ENCODE assay signal across 17 cellular contexts in genomic region chr19:10535613-10536012, GRCh38. TPM values are rescaled to one million over a fixed set of nuclear protein-coding genes. Genes with fewer than 3 reads are reported as not detected.
A peak's percentile ranks its signal among the peaks of the same experiment; 100 is the strongest.
DNase-seq lines count a peak whose midpoint lies in the region; ATAC-seq, FAIRE-seq and TF ChIP-seq lines count a peak whose summit lies in the region.
"Had no signal": no experiment of that assay in that cellular context is flagged by ENCODE, and none has a peak within 500 bp of the region (broad histone marks: within the 10 kb centered on the region; RNA-seq: fewer than 3 reads in every experiment).

No MANE protein-coding gene starts in this region.

- H3K4me3 ChIP-seq in Karpas-422 (ENCODE audit: low read length) (no peak overlapping the region), H1 (ENCODE audit: extremely low read depth in 1 of 4, insufficient read depth in 2 of 4, low read depth in 3 of 4, low read length in 4 of 4) (no peak overlapping the region), mesenchymal stem cell (ENCODE audit: insufficient read depth in 1 of 2, low read depth in 1 of 2, low read length in 2 of 2) (no peak overlapping the region), right cardiac atrium (ENCODE audit: low read length) (no peak overlapping the region)
- H3K4me3 ChIP-seq: Peyer's patch had no signal

- TF ChIP-seq RAD21 in H1 (IDR thresholded peaks at IDR 0.05 in 1 of 2, conservative IDR thresholded peaks at IDR 0.05 in 1 of 2; ENCODE audit: low read depth in 2 of 2, low read length in 2 of 2) = no peak

- H3K9me3 ChIP-seq in Karpas-422 (ENCODE audit: low read length) (no peaks in the 10 kb centered on the region), H1 (ENCODE audit: insufficient read depth in 2 of 2, low read depth in 1 of 2, low read length in 1 of 2) (no peaks in the 10 kb centered on the region), mesenchymal stem cell (ENCODE audit: control insufficient read depth, low read length) (no peaks in the 10 kb centered on the region), right cardiac atrium (ENCODE audit: control insufficient read depth, low read length) (no peaks in the 10 kb centered on the region)
- H3K9me3 ChIP-seq: Peyer's patch had no signal

- H2BK15ac ChIP-seq in H1 (ENCODE audit: low read length) = no peak overlapping the region
- H2BK15ac ChIP-seq in mesenchymal stem cell (ENCODE audit: low read depth, poor library complexity, severe bottlenecking) = no peak overlapping the region

- H3K36me3 ChIP-seq in Karpas-422 (ENCODE audit: insufficient read depth, low read length) (no peaks in the 10 kb centered on the region), H1 (ENCODE audit: control insufficient read depth in 2 of 4, insufficient read depth in 4 of 4, low read length in 3 of 4) (no peaks in the 10 kb centered on the region), mesenchymal stem cell (ENCODE audit: control insufficient read depth in 1 of 2, insufficient read depth in 2 of 2, low read depth in 1 of 2, low read length in 2 of 2) (no peaks in the 10 kb centered on the region)
- H3K36me3 ChIP-seq: Peyer's patch had no signal

- POLR2A ChIA-PET in H1 (lab: Charles Lee; ENCODE audit: partially characterized antibody) = interaction anchor here (1.1 to 1.7 kb wide), 3 partner anchors 12 to 126 kb away, joined by 3 to 4 read pairs (median 3); no protein-coding TSS in a partner anchor

- H3K79me1 ChIP-seq in H1 (ENCODE audit: low read depth, low read length) = no peaks in the 10 kb centered on the region
- no peaks in the 10 kb centered on the region for H3K79me1 ChIP-seq in mesenchymal stem cell (replicated peaks; ENCODE audit: low read length, poor library complexity, severe bottlenecking)

- H2BK12ac ChIP-seq in H1 (ENCODE audit: low read depth, low read length) = no peak overlapping the region
- peak overlapping the region in 1 of 2 experiments; percentile 71 for H2BK12ac ChIP-seq in mesenchymal stem cell (ENCODE audit: low read length in 2 of 2)

- H4K20me1 ChIP-seq in Karpas-422 (ENCODE audit: insufficient read depth, low read depth, low read length) (no peaks in the 10 kb centered on the region), H1 (replicated peaks in 1 of 2; ENCODE audit: control insufficient read depth in 1 of 2, insufficient read depth in 2 of 2, low read length in 2 of 2) (no peaks in the 10 kb centered on the region)

- no peak overlapping the region for H4K5ac ChIP-seq in H1 (ENCODE audit: insufficient read length, low read depth, low read length)

- H2AK5ac ChIP-seq in H1 (ENCODE audit: low read depth, low read length) = no peak overlapping the region
- no peak overlapping the region for H2AK5ac ChIP-seq in mesenchymal stem cell (ENCODE audit: low read length, severe bottlenecking)

- ATAC-seq in right cardiac atrium = no peak

- TF ChIP-seq CTCF in H1 (IDR thresholded peaks at IDR 0.05; ENCODE audit: control extremely low read depth in 1 of 3, insufficient read depth in 1 of 3, low read depth in 1 of 3, low read length in 3 of 3) = no peak

- 82% methylated on average over 6 of the region's 6 CpGs; no CpG with 5 or more reads in 1 of the 2 experiments for WGBS in H1 (ENCODE audit: extremely low coverage in 1 of 2, insufficient coverage in 1 of 2, insufficient read length in 1 of 2, insufficient replicate concordance in 2 of 2, low coverage in 1 of 2, low lambda C conversion rate in 2 of 2, missing lambda C conversion rate in 1 of 2), 2 experiments
- WGBS in mesenchymal stem cell = 76% methylated on average over 6 of the region's 6 CpGs
- WGBS in right cardiac atrium = 70% methylated on average over 6 of the region's 6 CpGs

- no peak overlapping the region for H3K4me2 ChIP-seq in Karpas-422 (ENCODE audit: low read depth, low read length, poor library complexity, severe bottlenecking)
- no peak overlapping the region for H3K4me2 ChIP-seq in H1 (ENCODE audit: insufficient read depth in 1 of 2, low read depth in 2 of 2, low read length in 2 of 2)
- H3K4me2 ChIP-seq in mesenchymal stem cell (ENCODE audit: low read length, poor library complexity, severe bottlenecking) = no peak overlapping the region

- no peak overlapping the region for H3K27ac ChIP-seq in Karpas-422 (ENCODE audit: low read length)
- H3K27ac ChIP-seq in H1 (ENCODE audit: low read depth, low read length) = no peak overlapping the region
- H3K27ac ChIP-seq in mesenchymal stem cell (ENCODE audit: low read length, poor library complexity, severe bottlenecking) = no peak overlapping the region
- H3K27ac ChIP-seq in right cardiac atrium (ENCODE audit: low read length) = no peak overlapping the region
- H3K27ac ChIP-seq: C4-2B, Peyer's patch had no signal

- no peaks in the 10 kb centered on the region for H3K9me2 ChIP-seq in Karpas-422 (replicated peaks; ENCODE audit: insufficient read depth, low read length)

- H4K91ac ChIP-seq in H1 (replicated peaks; ENCODE audit: insufficient read length, low read length) = no peak overlapping the region
- H4K91ac ChIP-seq in mesenchymal stem cell (ENCODE audit: low read length) = no peak overlapping the region

- H3K14ac ChIP-seq in H1 (ENCODE audit: insufficient read length) = no peak overlapping the region
- H3K14ac ChIP-seq in mesenchymal stem cell (ENCODE audit: low read length in 2 of 2) = peak overlapping the region in 1 of 2 experiments; percentile 77

- H3K23ac ChIP-seq in H1 (ENCODE audit: insufficient read length) = no peak overlapping the region
- no peak overlapping the region for H3K23ac ChIP-seq in mesenchymal stem cell (ENCODE audit: low read length in 2 of 2)

- H3K27me3 ChIP-seq in Karpas-422 (ENCODE audit: low read length) = no peaks in the 10 kb centered on the region
- no peaks in the 10 kb centered on the region for H3K27me3 ChIP-seq in H1 (replicated peaks in 1 of 4; ENCODE audit: control insufficient read depth in 3 of 4, extremely low read depth in 1 of 4, insufficient read depth in 3 of 4, low read length in 3 of 4)
- peaks cover 10 to 34% of the 10 kb centered on the region in 2 experiments for H3K27me3 ChIP-seq in mesenchymal stem cell (ENCODE audit: control insufficient read depth in 1 of 2, insufficient read depth in 1 of 2, low read length in 2 of 2)
- no peaks in the 10 kb centered on the region for H3K27me3 ChIP-seq in right cardiac atrium (ENCODE audit: control insufficient read depth, insufficient read depth)
- H3K27me3 ChIP-seq: Peyer's patch had no signal

- H3K23me2 ChIP-seq in H1 (ENCODE audit: low read depth, low read length) = no peaks in the 10 kb centered on the region

- H3K79me2 ChIP-seq in Karpas-422 (ENCODE audit: low read length) (no peaks in the 10 kb centered on the region), H1 (ENCODE audit: control insufficient read depth in 1 of 2, insufficient read depth in 2 of 2, low read length in 2 of 2) (no peaks in the 10 kb centered on the region)

- TF ChIP-seq EP300 in H1 (IDR thresholded peaks at IDR 0.05; ENCODE audit: borderline replicate concordance in 1 of 2, low read depth in 2 of 2, low read length in 2 of 2) = no peak

- DNase-seq in EH (ENCODE audit: low read depth) = peak; percentile 29
- peak; percentile 11 for DNase-seq in Karpas-422
- no peak for DNase-seq in H1 (ENCODE audit: low read depth in 1 of 2, low spot score in 2 of 2)
- peak; percentile 37 for DNase-seq in mesenchymal stem cell
- no peak for DNase-seq in DMS114 treated with DMSO at 0.1 percent for 48 hours (lab: John Stamatoyannopoulos, UW; ENCODE audit: unreplicated experiment)
- no peak for DNase-seq in right cardiac atrium
- no peak for DNase-seq in activated T-cell treated with anti-CD3 and anti-CD28 coated beads for 4 hours
- DNase-seq: DMS 273 treated with DMSO at 0.1 percent for 48 hours, MV-4-11, NCI-H1436, NCI-H2029 treated with DMSO at 0.1 percent for 48 hours, NCI-H2171 treated with DMSO at 0.1 percent for 48 hours, NCI-H748 treated with DMSO at 0.1 percent for 48 hours, Peyer's patch, SHP77 treated with DMSO at 0.1 percent for 48 hours had no signal

- H3K18ac ChIP-seq in H1 (ENCODE audit: extremely low read depth, low read length) (no peak overlapping the region), mesenchymal stem cell (ENCODE audit: low read depth in 1 of 2, low read length in 2 of 2) (peak overlapping the region in 1 of 2 experiments; percentile 43)

- TF ChIP-seq POLR2A in H1 (IDR thresholded peaks at IDR 0.05; ENCODE audit: control extremely low read depth in 1 of 2, low read depth in 2 of 2, low read length in 2 of 2) = no peak

- no peak overlapping the region for H4K8ac ChIP-seq in H1 (ENCODE audit: extremely low read depth, insufficient read depth, low read length)
- H4K8ac ChIP-seq in mesenchymal stem cell (ENCODE audit: low read length) = no peak overlapping the region

- no peak overlapping the region for H3K4ac ChIP-seq in H1 (replicated peaks; ENCODE audit: insufficient read length, low read depth, low read length)
- H3K4ac ChIP-seq in mesenchymal stem cell (ENCODE audit: low read depth in 1 of 2, low read length in 2 of 2) = no peak overlapping the region

- no peak overlapping the region for H2BK20ac ChIP-seq in H1 (ENCODE audit: low read length)

- H2AFZ ChIP-seq in Karpas-422 (ENCODE audit: low read length) = no peak overlapping the region
- peak overlapping the region; percentile 58; the same call in 1 of the 2 replicates for H2AFZ ChIP-seq in H1 (ENCODE audit: low read length)
- H2AFZ ChIP-seq in mesenchymal stem cell (ENCODE audit: low read depth, low read length) = no peak overlapping the region

- no peak overlapping the region for H3K56ac ChIP-seq in H1 (replicated peaks; ENCODE audit: insufficient read length, low read depth, low read length)

- no peaks in the 10 kb centered on the region for H3K4me1 ChIP-seq in Karpas-422 (ENCODE audit: low read length)
- no peaks in the 10 kb centered on the region for H3K4me1 ChIP-seq in H1 (replicated peaks in 1 of 4; ENCODE audit: control insufficient read depth in 3 of 4, insufficient read depth in 4 of 4, low read length in 3 of 4)
- no peaks in the 10 kb centered on the region for H3K4me1 ChIP-seq in mesenchymal stem cell (ENCODE audit: control insufficient read depth, insufficient read depth, low read depth, low read length)
- H3K4me1 ChIP-seq in right cardiac atrium (ENCODE audit: control insufficient read depth, insufficient read depth, low read length) = no peaks in the 10 kb centered on the region
- H3K4me1 ChIP-seq: Peyer's patch had no signal

- no peak overlapping the region for H2BK120ac ChIP-seq in H1 (replicated peaks; ENCODE audit: low read depth, low read length)
- H2BK120ac ChIP-seq in mesenchymal stem cell (ENCODE audit: low read depth, low read length) = no peak overlapping the region

- H3K9ac ChIP-seq in Karpas-422 (ENCODE audit: low read length) (no peak overlapping the region), H1 (replicated peaks in 1 of 4; ENCODE audit: extremely low read depth in 1 of 4, low read depth in 3 of 4, low read length in 3 of 4) (no peak overlapping the region; a peak in 1 of 7 replicates), mesenchymal stem cell (ENCODE audit: low read length) (no peak overlapping the region)

- CTCF ChIA-PET in H1 (lab: Charles Lee; ENCODE audit: partially characterized antibody) = interaction anchor here (1.1 to 8.3 kb wide), 8 partner anchors 10 to 52 kb away, joined by 3 to 55 read pairs (median 6); partner anchors contain the start of gene S1PR5

- intact Hi-C loops in right cardiac atrium (cut with DNase I) = no loop called here

- no peak overlapping the region for H2BK5ac ChIP-seq in H1 (ENCODE audit: low read depth, low read length)
- H2BK5ac ChIP-seq in mesenchymal stem cell (ENCODE audit: low read depth, low read length, poor library complexity, severe bottlenecking) = no peak overlapping the region

- FAIRE-seq in H1 (lab: Jason Lieb, UNC) = no peak

RNA-seq across cellular contexts. Expression of gene ATG4D, which starts 8.1 kb away (rescaled TPM):
- total RNA-seq in Karpas-422 (2014; rRNA removed; shearing (Covaris generic); ENCODE audit: low replicate concordance) = 7.0 and 15.2 TPM in 2 replicates
- 43.7 and 51.4 TPM in 2 replicates for total RNA-seq in H1 (2021; fragmentation: NEBNext Ultra II Directional; extraction: Animal tissue kit (Norgen Biotek cat#: 25700))
- polyA plus RNA-seq in H1 (2011; rRNA removed) (39.6 and 68.7 TPM in 2 replicates), right cardiac atrium (48.0 TPM)
- polyA plus RNA-seq in H1 (2011; cell fraction: cytosol; rRNA removed) = 38.0 TPM
- polyA plus RNA-seq in H1 (2011; cell fraction: nucleus; rRNA removed) = 60.1 TPM
- polyA plus RNA-seq in H1 (2012, experiment 1 of 2) = 43.5 to 57.9 TPM (median 44.9 TPM) in 4 replicates
- 64.1 TPM for polyA plus RNA-seq in H1 (2012, experiment 2 of 2)
- 33.0 TPM for polyA plus RNA-seq in H1 (2013, experiment 1 of 2)
- polyA plus RNA-seq in H1 (2013, experiment 2 of 2) = 29.6 TPM
- polyA minus RNA-seq in H1 (2011; rRNA and poly(A)+ RNA removed) = 19.1 and 31.9 TPM in 2 replicates
- polyA minus RNA-seq in H1 (2011; cell fraction: cytosol; rRNA and poly(A)+ RNA removed) = 38.1 TPM
- polyA minus RNA-seq in H1 (2011; cell fraction: nucleus; rRNA and poly(A)+ RNA removed) = 26.4 TPM
- 15.9 TPM for polyA plus RNA-seq in mesenchymal stem cell (2013, experiment 1 of 2)
- 16.0 TPM for polyA plus RNA-seq in mesenchymal stem cell (2013, experiment 2 of 2)
- 10 to 100 TPM; 45.1 to 54.0 (median 48.9) TPM for total RNA-seq in right cardiac atrium

RNA-seq across cellular contexts. Expression of gene S1PR5, which starts 18.4 kb away (rescaled TPM):
- not detected in 2 replicates for total RNA-seq in Karpas-422 (2014; rRNA removed; shearing (Covaris generic); ENCODE audit: low replicate concordance)
- 8.6 and 8.7 TPM in 2 replicates for total RNA-seq in H1 (2021; fragmentation: NEBNext Ultra II Directional; extraction: Animal tissue kit (Norgen Biotek cat#: 25700))
- polyA plus RNA-seq in H1 (2011; rRNA removed) = 2.4 and 3.6 TPM in 2 replicates
- polyA plus RNA-seq in H1 (2011; cell fraction: cytosol; rRNA removed) = 2.7 TPM
- polyA plus RNA-seq in H1 (2011; cell fraction: nucleus; rRNA removed) = 2.3 TPM
- 2.7 to 3.3 TPM (median 2.9 TPM) in 4 replicates for polyA plus RNA-seq in H1 (2012, experiment 1 of 2)
- polyA plus RNA-seq in H1 (2012, experiment 2 of 2) = 2.2 TPM
- 14.0 TPM for polyA plus RNA-seq in H1 (2013, experiment 1 of 2)
- polyA plus RNA-seq in H1 (2013, experiment 2 of 2) = 16.1 TPM
- polyA minus RNA-seq in H1 (2011; rRNA and poly(A)+ RNA removed) = 0.46 and 0.63 TPM in 2 replicates
- polyA minus RNA-seq in H1 (2011; cell fraction: cytosol; rRNA and poly(A)+ RNA removed) = 1.8 TPM
- 2.0 TPM for polyA minus RNA-seq in H1 (2011; cell fraction: nucleus; rRNA and poly(A)+ RNA removed)
- polyA plus RNA-seq in mesenchymal stem cell (2013, experiment 1 of 2) = 5.2 TPM
- 5.2 TPM for polyA plus RNA-seq in mesenchymal stem cell (2013, experiment 2 of 2)
- under 1 TPM in 3 of 4 donors, not detected in 1; 0.15 to 0.31 (median 0.19) TPM for total RNA-seq in right cardiac atrium
- 0.16 TPM for polyA plus RNA-seq in right cardiac atrium
- total RNA-seq: HT-29, Peyer's patch had no signal

RNA-seq across cellular contexts. Expression of gene KRI1, which starts 30.2 kb away (rescaled TPM):
- 30.0 and 41.7 TPM in 2 replicates for total RNA-seq in Karpas-422 (2014; rRNA removed; shearing (Covaris generic); ENCODE audit: low replicate concordance)
- 45.2 and 50.1 TPM in 2 replicates for total RNA-seq in H1 (2021; fragmentation: NEBNext Ultra II Directional; extraction: Animal tissue kit (Norgen Biotek cat#: 25700))
- polyA plus RNA-seq in H1 (2011; rRNA removed) = 14.2 and 19.4 TPM in 2 replicates
- 33.2 TPM for polyA plus RNA-seq in H1 (2011; cell fraction: cytosol; rRNA removed)
- 150 TPM for polyA plus RNA-seq in H1 (2011; cell fraction: nucleus; rRNA removed)
- polyA plus RNA-seq in H1 (2012, experiment 1 of 2) = 44.9 to 63.2 TPM (median 53.9 TPM) in 4 replicates
- 23.4 TPM for polyA plus RNA-seq in H1 (2012, experiment 2 of 2)
- polyA plus RNA-seq in H1 (2013, experiment 1 of 2) = 28.4 TPM
- polyA plus RNA-seq in H1 (2013, experiment 2 of 2) = 25.8 TPM
- 7.6 and 14.2 TPM in 2 replicates for polyA minus RNA-seq in H1 (2011; rRNA and poly(A)+ RNA removed)
- 31.2 TPM for polyA minus RNA-seq in H1 (2011; cell fraction: cytosol; rRNA and poly(A)+ RNA removed)
- 36.1 TPM for polyA minus RNA-seq in H1 (2011; cell fraction: nucleus; rRNA and poly(A)+ RNA removed)
- polyA plus RNA-seq in mesenchymal stem cell (2013, experiment 1 of 2) = 12.8 TPM
- polyA plus RNA-seq in mesenchymal stem cell (2013, experiment 2 of 2) = 12.4 TPM
- 10 to 100 TPM; 10.5 to 13.0 (median 12.1) TPM for total RNA-seq in right cardiac atrium
- polyA plus RNA-seq in right cardiac atrium = 9.3 TPM

RNA-seq across cellular contexts. Expression of gene KEAP1, which starts 32.5 kb away (rescaled TPM):
- 25.0 and 53.9 TPM in 2 replicates for total RNA-seq in Karpas-422 (2014; rRNA removed; shearing (Covaris generic); ENCODE audit: low replicate concordance)
- 80.6 and 82.0 TPM in 2 replicates for total RNA-seq in H1 (2021; fragmentation: NEBNext Ultra II Directional; extraction: Animal tissue kit (Norgen Biotek cat#: 25700))
- 106 and 117 TPM in 2 replicates for polyA plus RNA-seq in H1 (2011; rRNA removed)
- 81.3 TPM for polyA plus RNA-seq in H1 (2011; cell fraction: cytosol; rRNA removed)
- 97.7 TPM for polyA plus RNA-seq in H1 (2011; cell fraction: nucleus; rRNA removed)
- 81.4 to 108 TPM (median 98.2 TPM) in 4 replicates for polyA plus RNA-seq in H1 (2012, experiment 1 of 2)
- 70.3 TPM for polyA plus RNA-seq in H1 (2012, experiment 2 of 2)
- polyA plus RNA-seq in H1 (2013, experiment 1 of 2) = 39.6 TPM
- polyA plus RNA-seq in H1 (2013, experiment 2 of 2) = 36.8 TPM
- 139 and 176 TPM in 2 replicates for polyA minus RNA-seq in H1 (2011; rRNA and poly(A)+ RNA removed)
- polyA minus RNA-seq in H1 (2011; cell fraction: cytosol; rRNA and poly(A)+ RNA removed) = 86.8 TPM
- polyA minus RNA-seq in H1 (2011; cell fraction: nucleus; rRNA and poly(A)+ RNA removed) = 53.1 TPM
- 40.1 TPM for polyA plus RNA-seq in mesenchymal stem cell (2013, experiment 1 of 2)
- 37.6 TPM for polyA plus RNA-seq in mesenchymal stem cell (2013, experiment 2 of 2)
- 10 to 100 TPM; 48.0 to 74.6 (median 62.8) TPM for total RNA-seq in right cardiac atrium
- 51.9 TPM for polyA plus RNA-seq in right cardiac atrium

RNA-seq across cellular contexts. Expression of gene CDKN2D, which starts 33.2 kb away (rescaled TPM):
- 2.3 and 3.7 TPM in 2 replicates for total RNA-seq in Karpas-422 (2014; rRNA removed; shearing (Covaris generic); ENCODE audit: low replicate concordance)
- 2.6 and 3.0 TPM in 2 replicates for total RNA-seq in H1 (2021; fragmentation: NEBNext Ultra II Directional; extraction: Animal tissue kit (Norgen Biotek cat#: 25700))
- polyA plus RNA-seq in H1 (2011; rRNA removed) (4.0 and 4.2 TPM in 2 replicates), right cardiac atrium (9.4 TPM)
- 4.6 TPM for polyA plus RNA-seq in H1 (2011; cell fraction: cytosol; rRNA removed)
- 2.4 TPM for polyA plus RNA-seq in H1 (2011; cell fraction: nucleus; rRNA removed)
- 2.8 to 4.1 TPM (median 2.9 TPM) in 4 replicates for polyA plus RNA-seq in H1 (2012, experiment 1 of 2)
- polyA plus RNA-seq in H1 (2012, experiment 2 of 2) = 2.1 TPM
- polyA plus RNA-seq in H1 (2013, experiment 1 of 2) = 1.4 TPM
- polyA plus RNA-seq in H1 (2013, experiment 2 of 2) = 1.3 TPM
- 0.91 and 0.93 TPM in 2 replicates for polyA minus RNA-seq in H1 (2011; rRNA and poly(A)+ RNA removed)
- 1.8 TPM for polyA minus RNA-seq in H1 (2011; cell fraction: cytosol; rRNA and poly(A)+ RNA removed)
- polyA minus RNA-seq in H1 (2011; cell fraction: nucleus; rRNA and poly(A)+ RNA removed) = 1.1 TPM
- polyA plus RNA-seq in mesenchymal stem cell (2013, experiment 1 of 2) = 6.9 TPM
- 6.6 TPM for polyA plus RNA-seq in mesenchymal stem cell (2013, experiment 2 of 2)
- 1 to 10 TPM; 6.1 to 7.6 (median 7.0) TPM for total RNA-seq in right cardiac atrium

Comparison
In these comparisons a context has a peak if more than half of its experiments do, and no peak if none do; other contexts are left out.
1. DNase-seq: peak in EH (single experiment), Karpas-422 (single experiment) and mesenchymal stem cell (single experiment); none in H1 (0 of 2), DMS114 treated with DMSO at 0.1 percent for 48 hours (single experiment), right cardiac atrium (0 of 3) and activated T-cell treated with anti-CD3 and anti-CD28 coated beads for 4 hours (single experiment).